7 cellular contexts compared by ENCODE assay signal in genomic region chr15:75768526-75768925, GRCh38. TPM values are rescaled to one million over a fixed set of nuclear protein-coding genes. Genes with fewer than 3 reads are reported as not detected.
"Had no signal": no experiment of that assay in that cellular context is flagged by ENCODE, and none has a peak within 500 bp of the region (broad histone marks: within the 10 kb centered on the region; RNA-seq: fewer than 3 reads in every experiment).

No MANE protein-coding gene starts in this region.

RNA-seq across cellular contexts. Expression of gene CSPG4, which starts 55.9 kb away (rescaled TPM):
- total RNA-seq: activated CD4-positive, alpha-beta memory T cell treated with anti-CD3 and anti-CD28 coated beads for 36 hours; activated CD4-positive, alpha-beta T cell treated with anti-CD3 and anti-CD28 coated beads for 36 hours; activated CD4-positive, alpha-beta T cell treated with anti-CD3 and anti-CD28 coated beads, Interleukin-2, amount 10 ng/mL, durations not matched to agents 24 days and 14 days; activated CD8-positive, alpha-beta T cell treated with anti-CD3 and anti-CD28 coated beads, Interleukin-2, amount 10 ng/mL, durations not matched to agents 7 days and 5 days; activated naive CD4-positive, alpha-beta T cell treated with anti-CD3 and anti-CD28 coated beads for 36 hours; activated naive CD8-positive, alpha-beta T cell treated with anti-CD3 and anti-CD28 coated beads for 36 hours; T-helper 1 cell treated with Interleukin-12 subunit alpha and Interleukin-12 subunit beta and Interleukin-4 antibody, amounts not matched to agents 30 ng/mL and 1 ng/mL, for 36 hours had no signal
